Comparison of ENCODE assay signal across 16 cellular contexts in genomic region chr12:78275886-78276285, GRCh38.
"Had no signal": no experiment of that assay in that cellular context is flagged by ENCODE, and none has a peak within 500 bp of the region (broad histone marks: within the 10 kb centered on the region; RNA-seq: fewer than 3 reads in every experiment).

No MANE protein-coding gene starts in this region.

- DNase-seq: hypothalamus; immature natural killer cell; kidney; left ventricle myocardium inferior; mesendoderm; naive thymus-derived CD4-positive, alpha-beta T cell; ovary; right lobe of liver; stimulated activated CD4-positive, alpha-beta T cell treated with anti-CD3 and anti-CD28 coated beads, Interleukin-1b, Interleukin-23, amount 100 ng/mL, for 48 hours; stimulated activated CD4-positive, alpha-beta T cell treated with anti-CD3 and anti-CD28 coated beads, Interleukin-2, amount 100 ng/mL, for 48 hours; stimulated activated CD4-positive, alpha-beta T cell treated with anti-CD3 and anti-CD28 coated beads, Interleukin-4, amount 100 ng/mL, for 4 hours; stimulated activated CD8-positive, alpha-beta memory T cell treated with anti-CD3 and anti-CD28 coated beads, Interleukin-4, amount 100 ng/mL, for 48 hours; stimulated activated naive CD4-positive, alpha-beta T cell treated with Interleukin-2 at 50 U/mL for 16 hours; stimulated activated naive CD8-positive, alpha-beta T cell treated with anti-CD3 and anti-CD28 coated beads, Interleukin-15, amount 100 ng/mL, for 72 hours; substantia nigra; uterus had no signal
